ENCODE assay signal across 25 cellular contexts in genomic region chr2:8841962-8842361, GRCh38. TPM values are rescaled to one million over a fixed set of nuclear protein-coding genes. Genes with fewer than 3 reads are reported as not detected.
A peak's percentile ranks its signal among the peaks of the same experiment; 100 is the strongest.
DNase-seq lines count a peak whose midpoint lies in the region; ATAC-seq, FAIRE-seq and TF ChIP-seq lines count a peak whose summit lies in the region.
"Had no signal": no experiment of that assay in that cellular context is flagged by ENCODE, and none has a peak within 500 bp of the region (broad histone marks: within the 10 kb centered on the region; RNA-seq: fewer than 3 reads in every experiment).

No MANE protein-coding gene starts in this region.

- TF ChIP-seq CTCF in HepG2 (CRISPR knock-in tag; IDR thresholded peaks at IDR 0.05) (0 out of 2 replicates have a peak, but pooled peaks have one; percentile 4), right lobe of liver (IDR thresholded peaks at IDR 0.05) (no peak), neural progenitor cell (IDR thresholded peaks at IDR 0.05) (no peak)

- in situ Hi-C loops in HepG2 (cut with HindIII; ENCODE audit: extremely low pct_ligation_motif_present, low pct_unique_long_range_greater_than_20kb): no loop called here

- no peak overlapping the region for H3K27ac Mint-ChIP-seq in neural progenitor cell
- H3K27ac Mint-ChIP-seq: H9, HFFc6 had no signal

- H3F3A ChIP-seq in neural progenitor cell (ENCODE audit: low read depth): no peaks in the 10 kb centered on the region

- H3K4me2 ChIP-seq in HepG2 (ENCODE audit: low read depth, low read length) (peak overlapping the region; percentile 21; the same call in 1 of the 2 replicates), neural progenitor cell (no peak overlapping the region)

- H3K9ac ChIP-seq in HepG2 (ENCODE audit: insufficient read depth, low read depth, low read length) (no peak overlapping the region), neural progenitor cell (no peak overlapping the region)

- DNase-seq in HepG2 (ENCODE audit: low spot score) (no peak), right lobe of liver (no peak), MV-4-11 (lab: John Stamatoyannopoulos, UW) (peak; percentile 73), SKM-1 treated with dmso at 0.1 percent for 144 hours (lab: John Stamatoyannopoulos, UW; ENCODE audit: unreplicated experiment) (peak; percentile 26), erythroblast (lab: John Stamatoyannopoulos, UW) (no peak), H54 (ENCODE audit: insufficient read length, low spot score) (no peak), NCI-H2081 treated with DMSO at 0.1 percent for 48 hours (lab: John Stamatoyannopoulos, UW) (no peak), neural progenitor cell (ENCODE audit: low spot score) (no peak)
- DNase-seq: AML-193, C1 segment of cervical spinal cord, DMS79 treated with DMSO at 0.1 percent for 48 hours, H9, HFFc6, IMR-90, MG63, NCI-H1694, NCI-H2081, NCI-H2171 treated with DMSO at 0.1 percent for 48 hours, NCI-H446, NCI-H526, SHP77 treated with DMSO at 0.1 percent for 48 hours, T-helper 1 cell had no signal

- CTCF ChIA-PET in HepG2 (lab: Yijun Ruan, JAX; ENCODE audit: low intra/inter-chr PET ratio, low total read pairs): interaction anchor here (1.2 kb wide), 1 partner anchor 31 kb away, joined by 3 read pairs; no protein-coding TSS in a partner anchor

- H4K20me1 ChIP-seq in HepG2 (ENCODE audit: insufficient read depth, low read length): no peaks in the 10 kb centered on the region
- no peaks in the 10 kb centered on the region for H4K20me1 ChIP-seq in neural progenitor cell (ENCODE audit: low read depth)

- H3K36me3 Mint-ChIP-seq in neural progenitor cell: no peaks in the 10 kb centered on the region

- BruUV-seq in HepG2 (replicated peaks; lab: Mats Ljungman, UMichigan): no TSS peak

- TF ChIP-seq EP300 in HepG2 (IDR thresholded peaks at IDR 0.05; ENCODE audit: low read depth in 2 of 2, low read length in 2 of 2) (no peak), HepG2 (CRISPR knock-in tag; IDR thresholded peaks at IDR 0.05; ENCODE audit: borderline replicate concordance) (no peak)

- intact Hi-C loops in HepG2 (cut with micrococcal nuclease; ENCODE audit: unreplicated experiment): no loop called here
- intact Hi-C loops in right lobe of liver (cut with DNase I): no loop called here

- no peak overlapping the region for H3K4me3 ChIP-seq in HepG2 (replicated peaks in 1 of 3; ENCODE audit: insufficient read depth in 1 of 3, low read depth in 2 of 3, low read length in 3 of 3)
- H3K4me3 ChIP-seq in right lobe of liver: no peak overlapping the region
- H3K4me3 ChIP-seq in neural progenitor cell: no peak overlapping the region
- H3K4me3 ChIP-seq: MG63 had no signal

- WGBS in HepG2 (ENCODE audit: low lambda C conversion rate): 35% methylated on average over 4 of the region's 4 CpGs
- WGBS in right lobe of liver (ENCODE audit: insufficient coverage, low coverage, low lambda C conversion rate, missing lambda C conversion rate): 66% methylated on average over 4 of the region's 4 CpGs

- POLR2A ChIA-PET in HepG2 (lab: Yijun Ruan, JAX): no interaction called here

- H3K9me3 Mint-ChIP-seq in neural progenitor cell: peaks cover 2% of the 10 kb centered on the region
- H3K9me3 Mint-ChIP-seq: H9, HFFc6 had no signal

- H3K36me3 ChIP-seq in HepG2 (replicated peaks in 1 of 2; ENCODE audit: control insufficient read depth in 1 of 2, insufficient read depth in 2 of 2, low read length in 2 of 2) (no peaks in the 10 kb centered on the region), right lobe of liver (no peaks in the 10 kb centered on the region), neural progenitor cell (no peaks in the 10 kb centered on the region)
- H3K36me3 ChIP-seq: MG63 had no signal

- H2AFZ ChIP-seq in HepG2 (ENCODE audit: low read length) (no peak overlapping the region), neural progenitor cell (replicated peaks) (no peak overlapping the region)

- no peak for TF ChIP-seq RAD21 in HepG2 (CRISPR knock-in tag; IDR thresholded peaks at IDR 0.05)

- TF ChIP-seq POLR2A in HepG2 (IDR thresholded peaks at IDR 0.05; ENCODE audit: insufficient read depth in 1 of 2, low read depth in 2 of 2, low read length in 2 of 2) (no peak), right lobe of liver (IDR thresholded peaks at IDR 0.05) (no peak), erythroblast (IDR thresholded peaks at IDR 0.05; ENCODE audit: low read length) (no peak), H54 (IDR thresholded peaks at IDR 0.05; ENCODE audit: low read depth, low read length) (no peak)

- H3K9me3 ChIP-seq in HepG2 (ENCODE audit: low read length): no peaks in the 10 kb centered on the region
- H3K9me3 ChIP-seq in right lobe of liver: no peaks in the 10 kb centered on the region
- H3K9me3 ChIP-seq in neural progenitor cell (ENCODE audit: low read depth): no peaks in the 10 kb centered on the region
- H3K9me3 ChIP-seq: MG63 had no signal

- H3K27me3 ChIP-seq in HepG2 (ENCODE audit: control insufficient read depth in 1 of 2, insufficient read depth in 2 of 2, low read length in 2 of 2): peaks cover 0 to 14% of the 10 kb centered on the region in 2 experiments; a peak in 3 of 5 replicates
- no peaks in the 10 kb centered on the region for H3K27me3 ChIP-seq in right lobe of liver
- H3K27me3 ChIP-seq in neural progenitor cell: no peaks in the 10 kb centered on the region
- H3K27me3 ChIP-seq: MG63 had no signal

- FAIRE-seq in HepG2 (lab: Jason Lieb, UNC): no peak
- FAIRE-seq in H54 (lab: Jason Lieb, UNC): no peak
- FAIRE-seq: HTR-8/SVneo had no signal

- no peaks in the 10 kb centered on the region for H3K4me1 Mint-ChIP-seq in neural progenitor cell

- H3K4me1 ChIP-seq in HepG2 (ENCODE audit: insufficient read depth, low read length): peaks cover 52% of the 10 kb centered on the region
- peaks cover 0 to 4% (median 0%) of the 10 kb centered on the region in 4 donors for H3K4me1 ChIP-seq in right lobe of liver
- H3K4me1 ChIP-seq in neural progenitor cell: no peaks in the 10 kb centered on the region

- H3K27ac ChIP-seq in HepG2 (ENCODE audit: extremely low read length, insufficient read depth, low read length): no peak overlapping the region
- no peak overlapping the region for H3K27ac ChIP-seq in right lobe of liver
- H3K27ac ChIP-seq in neural progenitor cell: no peak overlapping the region
- H3K27ac ChIP-seq: RWPE1 had no signal

- H3K79me2 ChIP-seq in HepG2 (ENCODE audit: insufficient read depth, low read length) (peaks cover under 1% of the 10 kb centered on the region), neural progenitor cell (ENCODE audit: low read depth) (peaks cover 3% of the 10 kb centered on the region)

- no peak overlapping the region for H3K4me3 Mint-ChIP-seq in neural progenitor cell
- H3K4me3 Mint-ChIP-seq: H9, HFFc6 had no signal

- ATAC-seq in HepG2 (no peak), right lobe of liver (no peak)
- ATAC-seq: SK-N-SH treated with all-trans-retinoic acid at 6 μM for 48 hours had no signal

- H3K27me3 Mint-ChIP-seq in neural progenitor cell (ENCODE audit: insufficient read depth, low read depth): peaks cover 3% of the 10 kb centered on the region

TF ChIP-seq in HepG2, 621 proteins besides CTCF, POLR2A, EP300 and RAD21:
- TF ChIP-seq ZNF354B (CRISPR knock-in tag; IDR thresholded peaks at IDR 0.05): no peak
- 0 out of 2 replicates have a peak, but pooled peaks have one; percentile 40 for TF ChIP-seq NCOA1 (CRISPR knock-in tag; IDR thresholded peaks at IDR 0.05)

RNA-seq across cellular contexts. Expression of gene KIDINS220, which starts 4.5 kb away (rescaled TPM):
- total RNA-seq in HepG2 (2016; rRNA removed; fragmentation: Illumina TruSeq; extraction: Trizol) (22.4 and 32.3 TPM in 2 replicates), right lobe of liver (10 to 100 TPM; 17.0 to 24.8 (median 21.5) TPM), neural progenitor cell (ENCODE audit: low replicate concordance) (45.2 and 56.1 TPM in 2 replicates)
- total RNA-seq in HepG2 (2016; cell fraction: cytosol; rRNA removed; fragmentation: Illumina TruSeq; extraction: Trizol; ENCODE audit: low read depth): 3.3 and 4.9 TPM in 2 replicates
- 22.9 and 30.7 TPM in 2 replicates for total RNA-seq in HepG2 (2016; cell fraction: insoluble cytoplasmic fraction; rRNA removed; fragmentation: Illumina TruSeq; extraction: Trizol)
- 5.4 and 7.1 TPM in 2 replicates for total RNA-seq in HepG2 (2016; cell fraction: membrane; rRNA removed; fragmentation: Illumina TruSeq; extraction: Trizol)
- 67.0 and 70.2 TPM in 2 replicates for total RNA-seq in HepG2 (2016; cell fraction: nucleus; rRNA removed; fragmentation: Illumina TruSeq; extraction: Trizol)
- polyA plus RNA-seq in HepG2 (2011; rRNA removed): 24.3 and 25.2 TPM in 2 replicates
- 17.3 and 21.0 TPM in 2 replicates for polyA plus RNA-seq in HepG2 (2011; cell fraction: cytosol; rRNA removed)
- 39.1 and 40.8 TPM in 2 replicates for polyA plus RNA-seq in HepG2 (2011; cell fraction: nucleus; rRNA removed)
- polyA plus RNA-seq in HepG2 (2012): 18.0 and 22.9 TPM in 2 replicates
- 0.63 and 0.76 TPM in 2 replicates for polyA plus RNA-seq in HepG2 (2016; cell fraction: cytosol; fragmentation: Illumina TruSeq; extraction: Trizol; ENCODE audit: low read depth)
- polyA plus RNA-seq in HepG2 (2016; cell fraction: insoluble cytoplasmic fraction; fragmentation: Illumina TruSeq; extraction: Trizol; ENCODE audit: low read depth): 10.6 and 10.9 TPM in 2 replicates
- polyA plus RNA-seq in HepG2 (2016; cell fraction: membrane; fragmentation: Illumina TruSeq; extraction: Trizol; ENCODE audit: low read depth): 1.1 and 1.4 TPM in 2 replicates
- polyA plus RNA-seq in HepG2 (2016; cell fraction: nucleus; fragmentation: Illumina TruSeq; extraction: Trizol; ENCODE audit: insufficient read depth, low read depth): 40.0 and 48.7 TPM in 2 replicates
- 69.7 and 110 TPM in 2 replicates for polyA minus RNA-seq in HepG2 (2011; rRNA and poly(A)+ RNA removed; ENCODE audit: low replicate concordance)
- 23.3 and 31.7 TPM in 2 replicates for polyA minus RNA-seq in HepG2 (2011; cell fraction: cytosol; rRNA and poly(A)+ RNA removed)
- polyA minus RNA-seq in HepG2 (2011; cell fraction: nucleus; rRNA and poly(A)+ RNA removed): 194 and 209 TPM in 2 replicates

Comparison
In these comparisons a context has a peak if more than half of its experiments do, and no peak if none do; other contexts are left out.
1. DNase-seq: peak in MV-4-11 (single experiment) and SKM-1 treated with dmso at 0.1 percent for 144 hours (single experiment); none in HepG2 (single experiment), right lobe of liver (0 of 3), erythroblast (0 of 2), H54 (single experiment), NCI-H2081 treated with DMSO at 0.1 percent for 48 hours (single experiment) and neural progenitor cell (single experiment).